Comparison of ENCODE assay signal across 22 cellular contexts in the genomic region with DNA sequence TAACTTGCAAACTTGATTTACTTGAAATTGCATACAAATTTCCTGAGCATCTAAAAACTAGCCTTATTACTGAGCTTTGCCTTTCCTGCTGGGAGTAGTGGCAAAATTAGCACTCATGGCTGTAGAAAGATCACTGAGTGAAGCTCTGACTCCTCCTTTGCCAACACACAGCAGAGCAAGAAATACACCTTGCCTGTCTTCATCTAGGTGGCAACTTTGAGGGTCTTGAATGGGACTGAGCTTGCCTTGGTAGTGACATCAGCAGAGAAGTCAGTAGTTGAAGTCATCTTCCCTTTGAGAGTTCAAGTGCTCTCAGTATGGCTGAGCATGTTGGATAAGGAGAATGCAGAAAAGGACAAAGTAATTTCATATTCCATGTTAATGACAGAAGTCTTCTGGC. TPM values are rescaled to one million over a fixed set of nuclear protein-coding genes. Genes with fewer than 3 reads are reported as not detected.
A peak's percentile ranks its signal among the peaks of the same experiment; 100 is the strongest.
DNase-seq lines count a peak whose midpoint lies in the region; ATAC-seq and TF ChIP-seq lines count a peak whose summit lies in the region.
"Had no signal": no experiment of that assay in that cellular context is flagged by ENCODE, and none has a peak within 500 bp of the region (broad histone marks: within the 10 kb centered on the region; RNA-seq: fewer than 3 reads in every experiment).

No MANE protein-coding gene starts in this region.

- H4K20me1 ChIP-seq in BLaER1 (peaks cover 90% of the 10 kb centered on the region), OCI-LY1 (ENCODE audit: insufficient read depth, low read length) (no peaks in the 10 kb centered on the region)

- peaks cover 84% of the 10 kb centered on the region for H3K36me3 Mint-ChIP-seq in activated CD4-positive, alpha-beta T cell treated with anti-CD3 and anti-CD28 coated beads for 36 hours (ENCODE audit: low read depth)
- peaks cover 71% of the 10 kb centered on the region for H3K36me3 Mint-ChIP-seq in activated naive CD8-positive, alpha-beta T cell treated with anti-CD3 and anti-CD28 coated beads, Interleukin-2, amount 10 ng/mL, durations not matched to agents 7 days and 5 days
- H3K36me3 Mint-ChIP-seq: CD8-positive, alpha-beta memory T cell had no signal

- POLR2A ChIA-PET in activated CD4-positive, alpha-beta T cell treated with anti-CD3 and anti-CD28 coated beads for 36 hours (lab: Charles Lee) = interaction anchor here (1.0 to 1.5 kb wide), 4 partner anchors 12 to 307 kb away, joined by 3 to 5 read pairs (median 4); no protein-coding TSS in a partner anchor
- POLR2A ChIA-PET in activated naive CD8-positive, alpha-beta T cell treated with anti-CD3 and anti-CD28 coated beads, Interleukin-2, amount 10 ng/mL, durations not matched to agents 7 days and 5 days (lab: Charles Lee) = interaction anchor here (0.8 to 2.0 kb wide), 4 partner anchors 10 to 296 kb away, joined by 3 to 12 read pairs (median 6); no protein-coding TSS in a partner anchor

- H3K27ac ChIP-seq in BLaER1 (no peak overlapping the region), OCI-LY1 (ENCODE audit: low read depth, low read length, poor library complexity, severe bottlenecking) (no peak overlapping the region)
- H3K27ac ChIP-seq: left lung, stomach, thyroid gland had no signal

- peak overlapping the region; percentile 8 for H3K27ac Mint-ChIP-seq in activated CD4-positive, alpha-beta T cell treated with anti-CD3 and anti-CD28 coated beads for 36 hours
- peak overlapping the region; percentile 56 for H3K27ac Mint-ChIP-seq in activated naive CD8-positive, alpha-beta T cell treated with anti-CD3 and anti-CD28 coated beads, Interleukin-2, amount 10 ng/mL, durations not matched to agents 7 days and 5 days

- H3K4me3 ChIP-seq in BLaER1 (no peak overlapping the region), OCI-LY1 (ENCODE audit: low read depth, low read length, poor library complexity, severe bottlenecking) (peak overlapping the region; percentile 24)
- H3K4me3 ChIP-seq: left lung, stomach, thyroid gland had no signal

- no peaks in the 10 kb centered on the region for H3K9me2 ChIP-seq in OCI-LY1 (ENCODE audit: low read depth, low read length)

- peaks cover 22% of the 10 kb centered on the region for H3K79me2 ChIP-seq in OCI-LY1 (ENCODE audit: insufficient read depth, low read length)

- H3K4me2 ChIP-seq in BLaER1 (peak overlapping the region; percentile 10; the same call in 1 of the 2 replicates), OCI-LY1 (ENCODE audit: low read length) (peak overlapping the region; percentile 43)

- no peaks in the 10 kb centered on the region for H3F3A ChIP-seq in OCI-LY1 (ENCODE audit: insufficient read depth, low read length)

- H3K27me3 ChIP-seq in BLaER1 (no peaks in the 10 kb centered on the region), OCI-LY1 (ENCODE audit: insufficient read depth, low read length) (no peaks in the 10 kb centered on the region)
- H3K27me3 ChIP-seq: thyroid gland had no signal

- no peak for ATAC-seq in activated CD4-positive, alpha-beta T cell treated with anti-CD3 and anti-CD28 coated beads for 36 hours
- ATAC-seq in activated naive CD8-positive, alpha-beta T cell treated with anti-CD3 and anti-CD28 coated beads, Interleukin-2, amount 10 ng/mL, durations not matched to agents 7 days and 5 days (ENCODE audit: low read depth) = no peak
- no peak for ATAC-seq in HG03457 (IDR thresholded peaks at IDR 0.05; ENCODE audit: unreplicated experiment)
- no peak for ATAC-seq in esophagus mucosa
- ATAC-seq: left lung had no signal

- H3K4me1 ChIP-seq in BLaER1 = peaks cover 73% of the 10 kb centered on the region
- H3K4me1 ChIP-seq in OCI-LY1 (ENCODE audit: insufficient read depth, low read length, severe bottlenecking) = peaks cover 75% of the 10 kb centered on the region

- DNase-seq in activated CD4-positive, alpha-beta T cell treated with anti-CD3 and anti-CD28 coated beads for 36 hours = no peak
- no peak for DNase-seq in activated CD4-positive, alpha-beta T cell treated with anti-CD3 and anti-CD28 coated beads for 4 hours
- no peak for DNase-seq in activated naive CD8-positive, alpha-beta T cell treated with anti-CD3 and anti-CD28 coated beads, Interleukin-2, amount 10 ng/mL, durations not matched to agents 7 days and 5 days
- DNase-seq in T-helper 9 cell = no peak
- DNase-seq: activated CD4-positive, alpha-beta T cell treated with anti-CD3 and anti-CD28 coated beads, Interleukin-2, amount 50 U/mL, for 1 hour; amygdala; CD8-positive, alpha-beta memory T cell; DMS 273 treated with DMSO at 0.1 percent for 48 hours; glutamatergic neuron; GOT3; left lung; mesenchymal stem cell; NCI-H1105 treated with DMSO at 0.1 percent for 48 hours; NCI-H2029 treated with DMSO at 0.1 percent for 48 hours; NCI-H526 treated with DMSO at 0.1 percent for 48 hours; occipital lobe; stomach; thyroid gland had no signal

- no peak overlapping the region for H3K4me3 Mint-ChIP-seq in activated CD4-positive, alpha-beta T cell treated with anti-CD3 and anti-CD28 coated beads for 36 hours
- peak overlapping the region; percentile 93 for H3K4me3 Mint-ChIP-seq in activated naive CD8-positive, alpha-beta T cell treated with anti-CD3 and anti-CD28 coated beads, Interleukin-2, amount 10 ng/mL, durations not matched to agents 7 days and 5 days
- H3K4me3 Mint-ChIP-seq: CD8-positive, alpha-beta memory T cell had no signal

- peaks cover 88% of the 10 kb centered on the region for H3K36me3 ChIP-seq in BLaER1
- peaks cover 100% of the 10 kb centered on the region for H3K36me3 ChIP-seq in OCI-LY1 (ENCODE audit: insufficient read depth, low read length)
- H3K36me3 ChIP-seq: left lung, stomach, thyroid gland had no signal

- H3K9me3 ChIP-seq in BLaER1 (no peaks in the 10 kb centered on the region), OCI-LY1 (ENCODE audit: low read length) (no peaks in the 10 kb centered on the region)
- H3K9me3 ChIP-seq: left lung, stomach, thyroid gland had no signal

- intact Hi-C loops in activated CD4-positive, alpha-beta T cell treated with anti-CD3 and anti-CD28 coated beads for 36 hours (cut with DNase I, micrococcal nuclease) = loop anchor here in 1 of 2 experiments (10.0 kb wide), 1 partner anchor 526 kb away; no protein-coding TSS in a partner anchor

- H2AFZ ChIP-seq in OCI-LY1 (ENCODE audit: low read length) = no peak overlapping the region

- no peaks in the 10 kb centered on the region for H3K9me3 Mint-ChIP-seq in activated CD4-positive, alpha-beta T cell treated with anti-CD3 and anti-CD28 coated beads for 36 hours (ENCODE audit: low read depth)
- no peaks in the 10 kb centered on the region for H3K9me3 Mint-ChIP-seq in activated naive CD8-positive, alpha-beta T cell treated with anti-CD3 and anti-CD28 coated beads, Interleukin-2, amount 10 ng/mL, durations not matched to agents 7 days and 5 days
- H3K9me3 Mint-ChIP-seq: CD8-positive, alpha-beta memory T cell had no signal

- peaks cover 51% of the 10 kb centered on the region for H3K4me1 Mint-ChIP-seq in activated CD4-positive, alpha-beta T cell treated with anti-CD3 and anti-CD28 coated beads for 36 hours
- peaks cover 62% of the 10 kb centered on the region for H3K4me1 Mint-ChIP-seq in activated naive CD8-positive, alpha-beta T cell treated with anti-CD3 and anti-CD28 coated beads, Interleukin-2, amount 10 ng/mL, durations not matched to agents 7 days and 5 days

- TF ChIP-seq CTCF in OCI-LY1 (IDR thresholded peaks at IDR 0.05; ENCODE audit: low read length) = no peak

- CTCF ChIA-PET in activated CD4-positive, alpha-beta T cell treated with anti-CD3 and anti-CD28 coated beads for 36 hours (lab: Charles Lee) = interaction anchor here (0.8 to 2.1 kb wide), 6 partner anchors 12 to 307 kb away, joined by 3 to 8 read pairs (median 4); no protein-coding TSS in a partner anchor

- H3K27me3 Mint-ChIP-seq in activated CD4-positive, alpha-beta T cell treated with anti-CD3 and anti-CD28 coated beads for 36 hours = no peaks in the 10 kb centered on the region
- H3K27me3 Mint-ChIP-seq in activated naive CD8-positive, alpha-beta T cell treated with anti-CD3 and anti-CD28 coated beads, Interleukin-2, amount 10 ng/mL, durations not matched to agents 7 days and 5 days = no peaks in the 10 kb centered on the region

- H3K9ac ChIP-seq in BLaER1 (peak overlapping the region; percentile 51; the same call in 1 of the 2 replicates), OCI-LY1 (ENCODE audit: low read length) (no peak overlapping the region; the same call in 1 of the 2 replicates)

RNA-seq across cellular contexts. Expression of gene RRM2, which starts 5.9 kb away (rescaled TPM):
- total RNA-seq in activated CD4-positive, alpha-beta T cell treated with anti-CD3 and anti-CD28 coated beads for 36 hours = 100 to 1,000 TPM; 382 to 469 TPM
- 100 to 1,000 TPM; 320 to 355 TPM for total RNA-seq in activated naive CD8-positive, alpha-beta T cell treated with anti-CD3 and anti-CD28 coated beads, Interleukin-2, amount 10 ng/mL, durations not matched to agents 7 days and 5 days
- total RNA-seq in esophagus mucosa = 66.4 TPM

RNA-seq across cellular contexts. Expression of gene CYS1, which starts 48.2 kb away (rescaled TPM):
- not detected for total RNA-seq in activated CD4-positive, alpha-beta T cell treated with anti-CD3 and anti-CD28 coated beads for 36 hours
- under 1 TPM; 0.11 to 0.14 TPM for total RNA-seq in activated naive CD8-positive, alpha-beta T cell treated with anti-CD3 and anti-CD28 coated beads, Interleukin-2, amount 10 ng/mL, durations not matched to agents 7 days and 5 days
- 0.52 TPM for total RNA-seq in esophagus mucosa
